1 cellular context compared by ENCODE assay signal in the genomic region with DNA sequence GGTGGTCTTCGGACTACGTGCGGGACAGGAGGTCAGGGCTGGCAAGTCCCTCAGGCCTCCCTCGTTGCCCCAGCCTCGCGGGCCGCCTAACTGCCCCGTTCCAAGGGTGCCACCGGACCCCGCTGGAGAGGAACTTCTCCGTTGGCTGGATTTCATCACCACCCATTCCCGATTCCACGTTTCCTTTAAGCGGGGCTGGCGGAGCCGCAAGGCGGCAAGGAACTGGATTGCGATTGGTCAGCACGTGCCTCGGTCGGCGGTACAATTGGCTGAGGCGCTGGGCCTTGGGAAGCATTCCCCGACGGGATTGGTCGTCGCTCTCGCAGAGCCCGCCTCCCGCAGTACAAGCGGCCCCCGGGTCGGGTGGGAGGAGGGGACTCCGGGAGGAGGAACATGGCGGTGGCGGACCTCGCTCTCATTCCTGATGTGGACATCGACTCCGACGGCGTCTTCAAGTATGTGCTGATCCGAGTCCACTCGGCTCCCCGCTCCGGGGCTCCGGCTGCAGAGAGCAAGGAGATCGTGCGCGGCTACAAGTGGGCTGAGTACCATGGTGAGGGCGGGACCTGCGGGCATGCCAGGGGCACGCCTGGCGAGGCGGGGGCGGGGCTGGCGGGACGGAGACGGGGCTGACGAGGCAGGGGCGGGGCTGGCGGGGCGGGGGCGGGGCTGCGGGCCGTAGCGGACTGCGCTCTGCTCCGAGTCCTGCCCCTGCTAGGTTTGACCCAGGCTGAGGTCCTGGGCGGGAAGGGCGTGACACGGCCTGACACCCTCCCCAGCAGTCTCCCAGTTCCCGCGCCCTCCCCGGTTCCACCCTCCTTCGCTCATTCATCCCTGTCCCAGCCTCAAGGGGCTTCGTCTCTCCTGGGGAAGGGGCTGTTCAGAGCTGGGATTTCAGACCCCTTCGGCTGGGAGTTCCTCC.
TF ChIP-seq lines count a peak whose summit lies in the region.

TSS of gene PHPT1 (plus strand) at position 372 of the 922 bp plus-strand sequence. CDS start at position 394, 22 bp downstream.

TF ChIP-seq in HepG2, 621 proteins besides CTCF, POLR2A, EP300 and RAD21 (continued from another document and continues in another):
- no peak for TF ChIP-seq ZNF503 (CRISPR knock-in tag; IDR thresholded peaks at IDR 0.05)
- no peak for TF ChIP-seq CENPX (CRISPR knock-in tag; IDR thresholded peaks at IDR 0.05)
- TF ChIP-seq JUND (CRISPR knock-in tag; IDR thresholded peaks at IDR 0.05): no peak
- TF ChIP-seq NBN (conservative IDR thresholded peaks at IDR 0.05): no peak
- TF ChIP-seq ZNF33A (CRISPR knock-in tag; IDR thresholded peaks at IDR 0.05; ENCODE audit: borderline replicate concordance): no peak
- TF ChIP-seq NFKBIZ (CRISPR knock-in tag; IDR thresholded peaks at IDR 0.05): no peak
- no peak for TF ChIP-seq AKNA (CRISPR knock-in tag; IDR thresholded peaks at IDR 0.05; ENCODE audit: borderline replicate concordance)
- TF ChIP-seq FOXA3 (CRISPR knock-in tag; IDR thresholded peaks at IDR 0.05): 0 out of 2 replicates have a peak, but pooled peaks have one; percentile 28
- TF ChIP-seq KAT7 (CRISPR knock-in tag; IDR thresholded peaks at IDR 0.05; ENCODE audit: borderline replicate concordance): no peak
- TF ChIP-seq, protein P1, sequence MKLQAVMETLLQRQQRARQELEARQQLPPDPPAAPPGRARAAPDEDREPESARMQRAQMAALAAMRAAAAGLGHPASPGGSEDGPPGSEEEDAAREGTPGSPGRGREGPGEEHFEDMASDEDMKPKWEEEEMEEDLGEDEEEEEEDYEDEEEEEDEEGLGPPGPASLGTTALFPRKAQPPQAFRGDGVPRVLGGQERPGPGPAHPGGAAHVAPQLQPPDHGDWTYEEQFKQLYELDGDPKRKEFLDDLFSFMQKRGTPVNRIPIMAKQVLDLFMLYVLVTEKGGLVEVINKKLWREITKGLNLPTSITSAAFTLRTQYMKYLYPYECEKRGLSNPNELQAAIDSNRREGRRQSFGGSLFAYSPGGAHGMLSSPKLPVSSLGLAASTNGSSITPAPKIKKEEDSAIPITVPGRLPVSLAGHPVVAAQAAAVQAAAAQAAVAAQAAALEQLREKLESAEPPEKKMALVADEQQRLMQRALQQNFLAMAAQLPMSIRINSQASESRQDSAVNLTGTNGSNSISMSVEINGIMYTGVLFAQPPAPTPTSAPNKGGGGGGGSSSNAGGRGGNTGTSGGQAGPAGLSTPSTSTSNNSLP (IDR thresholded peaks at IDR 0.05; ENCODE audit: low read depth, low read length): no peak
- TF ChIP-seq ZNF253 (CRISPR knock-in tag; IDR thresholded peaks at IDR 0.05; ENCODE audit: borderline replicate concordance): 0 out of 2 replicates have a peak, but pooled peaks have one; percentile 11
- TF ChIP-seq THAP11 (CRISPR knock-in tag; IDR thresholded peaks at IDR 0.05): peak; percentile 80
- peak; percentile 95 for TF ChIP-seq DRAP1 (CRISPR knock-in tag; IDR thresholded peaks at IDR 0.05)
- peak; percentile 88; the same call in 1 of the 2 replicates for TF ChIP-seq HNRNPL (IDR thresholded peaks at IDR 0.05; ENCODE audit: low read depth, low read length)
- peak; percentile 77 for TF ChIP-seq HOXA3 (CRISPR knock-in tag; IDR thresholded peaks at IDR 0.05)
- TF ChIP-seq DNMT3B (CRISPR knock-in tag; conservative IDR thresholded peaks at IDR 0.05): peak; percentile 81
- TF ChIP-seq PBX2 (CRISPR knock-in tag; IDR thresholded peaks at IDR 0.05): peak; percentile 7; the same call in 1 of the 2 replicates
- TF ChIP-seq KLF9 (CRISPR knock-in tag; IDR thresholded peaks at IDR 0.05; ENCODE audit: low read depth): no peak; the same call in 1 of the 2 replicates
- peak; percentile 44; the same call in 1 of the 2 replicates for TF ChIP-seq POGZ (CRISPR knock-in tag; IDR thresholded peaks at IDR 0.05)
- TF ChIP-seq SIN3B (IDR thresholded peaks at IDR 0.05; ENCODE audit: low read length): no peak
- TF ChIP-seq ELF4 (CRISPR knock-in tag; IDR thresholded peaks at IDR 0.05; ENCODE audit: borderline replicate concordance): no peak
- TF ChIP-seq RCOR2 (CRISPR knock-in tag; IDR thresholded peaks at IDR 0.05): no peak
- TF ChIP-seq POLR2AphosphoS2 (IDR thresholded peaks at IDR 0.05; ENCODE audit: low read depth, low read length): peak; percentile 78; the same call in 1 of the 2 replicates
- TF ChIP-seq, protein P2, sequence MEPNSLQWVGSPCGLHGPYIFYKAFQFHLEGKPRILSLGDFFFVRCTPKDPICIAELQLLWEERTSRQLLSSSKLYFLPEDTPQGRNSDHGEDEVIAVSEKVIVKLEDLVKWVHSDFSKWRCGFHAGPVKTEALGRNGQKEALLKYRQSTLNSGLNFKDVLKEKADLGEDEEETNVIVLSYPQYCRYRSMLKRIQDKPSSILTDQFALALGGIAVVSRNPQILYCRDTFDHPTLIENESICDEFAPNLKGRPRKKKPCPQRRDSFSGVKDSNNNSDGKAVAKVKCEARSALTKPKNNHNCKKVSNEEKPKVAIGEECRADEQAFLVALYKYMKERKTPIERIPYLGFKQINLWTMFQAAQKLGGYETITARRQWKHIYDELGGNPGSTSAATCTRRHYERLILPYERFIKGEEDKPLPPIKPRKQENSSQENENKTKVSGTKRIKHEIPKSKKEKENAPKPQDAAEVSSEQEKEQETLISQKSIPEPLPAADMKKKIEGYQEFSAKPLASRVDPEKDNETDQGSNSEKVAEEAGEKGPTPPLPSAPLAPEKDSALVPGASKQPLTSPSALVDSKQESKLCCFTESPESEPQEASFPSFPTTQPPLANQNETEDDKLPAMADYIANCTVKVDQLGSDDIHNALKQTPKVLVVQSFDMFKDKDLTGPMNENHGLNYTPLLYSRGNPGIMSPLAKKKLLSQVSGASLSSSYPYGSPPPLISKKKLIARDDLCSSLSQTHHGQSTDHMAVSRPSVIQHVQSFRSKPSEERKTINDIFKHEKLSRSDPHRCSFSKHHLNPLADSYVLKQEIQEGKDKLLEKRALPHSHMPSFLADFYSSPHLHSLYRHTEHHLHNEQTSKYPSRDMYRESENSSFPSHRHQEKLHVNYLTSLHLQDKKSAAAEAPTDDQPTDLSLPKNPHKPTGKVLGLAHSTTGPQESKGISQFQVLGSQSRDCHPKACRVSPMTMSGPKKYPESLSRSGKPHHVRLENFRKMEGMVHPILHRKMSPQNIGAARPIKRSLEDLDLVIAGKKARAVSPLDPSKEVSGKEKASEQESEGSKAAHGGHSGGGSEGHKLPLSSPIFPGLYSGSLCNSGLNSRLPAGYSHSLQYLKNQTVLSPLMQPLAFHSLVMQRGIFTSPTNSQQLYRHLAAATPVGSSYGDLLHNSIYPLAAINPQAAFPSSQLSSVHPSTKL (CRISPR knock-in tag; IDR thresholded peaks at IDR 0.05): no peak; the same call in 1 of the 2 replicates
- TF ChIP-seq ZNF841 (CRISPR knock-in tag; IDR thresholded peaks at IDR 0.05; ENCODE audit: borderline replicate concordance): peak; percentile 14; the same call in 1 of the 2 replicates
- TF ChIP-seq TBX2 (CRISPR knock-in tag; IDR thresholded peaks at IDR 0.05; ENCODE audit: borderline replicate concordance): peak; percentile 43; the same call in 1 of the 2 replicates
- TF ChIP-seq TBX3 (IDR thresholded peaks at IDR 0.05; ENCODE audit: borderline replicate concordance): no peak
- TF ChIP-seq TMF1 (CRISPR knock-in tag; IDR thresholded peaks at IDR 0.05; ENCODE audit: low read depth): peak; percentile 92
- TF ChIP-seq AHDC1 (CRISPR knock-in tag; IDR thresholded peaks at IDR 0.05; ENCODE audit: borderline replicate concordance): 0 out of 2 replicates have a peak, but pooled peaks have one; percentile 46
- TF ChIP-seq ZNF589 (CRISPR knock-in tag; conservative IDR thresholded peaks at IDR 0.05): peak; percentile 83
- no peak for TF ChIP-seq NR2F2 (IDR thresholded peaks at IDR 0.05; ENCODE audit: borderline replicate concordance, low read depth)
